Comparison of ENCODE assay signal across 1 cellular context in genomic region chr12:49287876-49288275, GRCh38.
TF ChIP-seq lines count a peak whose summit lies in the region.

No MANE protein-coding gene starts in this region.

TF ChIP-seq in HCT116, 20 proteins besides CTCF, POLR2A, EP300 and RAD21:
- TF ChIP-seq EGR1 (IDR thresholded peaks at IDR 0.05; ENCODE audit: low read depth) (no peak), FOSL1 (IDR thresholded peaks at IDR 0.05; ENCODE audit: low read depth) (no peak), SIN3A (IDR thresholded peaks at IDR 0.05; ENCODE audit: low read depth) (no peak), CEBPB (IDR thresholded peaks at IDR 0.05; ENCODE audit: low read depth) (no peak), EZH2phosphoT487 (IDR thresholded peaks at IDR 0.05; ENCODE audit: borderline replicate concordance) (no peak), TCF7L2 (IDR thresholded peaks at IDR 0.05; ENCODE audit: borderline replicate concordance, extremely low read depth, insufficient read depth, insufficient read length) (no peak), EZH2 (IDR thresholded peaks at IDR 0.05) (no peak), POLR2AphosphoS5 (IDR thresholded peaks at IDR 0.05; ENCODE audit: low read depth, low read length) (no peak), ZFX (IDR thresholded peaks at IDR 0.05) (no peak)
- TF ChIP-seq, protein P1, sequence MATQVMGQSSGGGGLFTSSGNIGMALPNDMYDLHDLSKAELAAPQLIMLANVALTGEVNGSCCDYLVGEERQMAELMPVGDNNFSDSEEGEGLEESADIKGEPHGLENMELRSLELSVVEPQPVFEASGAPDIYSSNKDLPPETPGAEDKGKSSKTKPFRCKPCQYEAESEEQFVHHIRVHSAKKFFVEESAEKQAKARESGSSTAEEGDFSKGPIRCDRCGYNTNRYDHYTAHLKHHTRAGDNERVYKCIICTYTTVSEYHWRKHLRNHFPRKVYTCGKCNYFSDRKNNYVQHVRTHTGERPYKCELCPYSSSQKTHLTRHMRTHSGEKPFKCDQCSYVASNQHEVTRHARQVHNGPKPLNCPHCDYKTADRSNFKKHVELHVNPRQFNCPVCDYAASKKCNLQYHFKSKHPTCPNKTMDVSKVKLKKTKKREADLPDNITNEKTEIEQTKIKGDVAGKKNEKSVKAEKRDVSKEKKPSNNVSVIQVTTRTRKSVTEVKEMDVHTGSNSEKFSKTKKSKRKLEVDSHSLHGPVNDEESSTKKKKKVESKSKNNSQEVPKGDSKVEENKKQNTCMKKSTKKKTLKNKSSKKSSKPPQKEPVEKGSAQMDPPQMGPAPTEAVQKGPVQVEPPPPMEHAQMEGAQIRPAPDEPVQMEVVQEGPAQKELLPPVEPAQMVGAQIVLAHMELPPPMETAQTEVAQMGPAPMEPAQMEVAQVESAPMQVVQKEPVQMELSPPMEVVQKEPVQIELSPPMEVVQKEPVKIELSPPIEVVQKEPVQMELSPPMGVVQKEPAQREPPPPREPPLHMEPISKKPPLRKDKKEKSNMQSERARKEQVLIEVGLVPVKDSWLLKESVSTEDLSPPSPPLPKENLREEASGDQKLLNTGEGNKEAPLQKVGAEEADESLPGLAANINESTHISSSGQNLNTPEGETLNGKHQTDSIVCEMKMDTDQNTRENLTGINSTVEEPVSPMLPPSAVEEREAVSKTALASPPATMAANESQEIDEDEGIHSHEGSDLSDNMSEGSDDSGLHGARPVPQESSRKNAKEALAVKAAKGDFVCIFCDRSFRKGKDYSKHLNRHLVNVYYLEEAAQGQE (IDR thresholded peaks at IDR 0.05; ENCODE audit: low read depth), result no peak
- TF ChIP-seq, protein P2, sequence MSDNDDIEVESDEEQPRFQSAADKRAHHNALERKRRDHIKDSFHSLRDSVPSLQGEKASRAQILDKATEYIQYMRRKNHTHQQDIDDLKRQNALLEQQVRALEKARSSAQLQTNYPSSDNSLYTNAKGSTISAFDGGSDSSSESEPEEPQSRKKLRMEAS (IDR thresholded peaks at IDR 0.05), result no peak
